ENCODE assay signal across 10 cellular contexts in the genomic region with DNA sequence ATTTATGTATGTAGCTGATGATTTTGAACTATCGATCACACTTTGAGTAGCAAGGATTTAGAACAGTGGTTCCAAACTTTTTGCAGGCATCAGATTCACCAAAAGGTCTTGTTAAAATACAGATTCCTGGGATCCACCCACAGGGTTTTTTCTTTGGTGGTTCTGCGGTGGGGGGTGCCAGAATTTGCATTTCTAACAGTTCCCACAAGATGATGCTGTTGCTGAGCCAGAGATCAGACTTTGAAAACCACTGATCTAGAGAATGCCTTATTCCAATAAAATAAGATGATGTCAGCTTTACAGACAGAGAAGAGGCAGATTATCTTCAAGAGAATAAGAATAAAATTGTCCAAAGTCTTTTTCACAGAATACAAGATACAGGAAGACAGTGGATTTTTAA.
DNase-seq lines count a peak whose midpoint lies in the region; ATAC-seq and TF ChIP-seq lines count a peak whose summit lies in the region.
"Had no signal": no experiment of that assay in that cellular context is flagged by ENCODE, and none has a peak within 500 bp of the region (broad histone marks: within the 10 kb centered on the region; RNA-seq: fewer than 3 reads in every experiment).

No MANE protein-coding gene starts in this region.

- H3K9me3 ChIP-seq in prostate gland (no peaks in the 10 kb centered on the region), Karpas-422 (ENCODE audit: low read length) (no peaks in the 10 kb centered on the region)

- H3K4me1 Mint-ChIP-seq in activated naive CD8-positive, alpha-beta T cell treated with anti-CD3 and anti-CD28 coated beads, Interleukin-2, amount 50 U/mL, for 24 hours = no peaks in the 10 kb centered on the region

- 0 out of 3 replicates have a peak, but pooled peaks have one; percentile 23 for TF ChIP-seq CTCF in GM12872 (IDR thresholded peaks at IDR 0.05; ENCODE audit: insufficient read depth, low read depth, low read length)
- peak; percentile 36 for TF ChIP-seq CTCF in foreskin keratinocyte (conservative IDR thresholded peaks at IDR 0.05)
- TF ChIP-seq CTCF in prostate gland (IDR thresholded peaks at IDR 0.05) = no peak

- in situ Hi-C loops in ACHN (cut with HindIII; ENCODE audit: low pct_ligation_motif_present, low pct_unique_long_range_greater_than_20kb, low sequenced_read_pairs) = no loop called here

- peak; percentile 17 for DNase-seq in ACHN
- peak; percentile 11 for DNase-seq in RPMI8226
- DNase-seq in foreskin keratinocyte = no peak
- no peak for DNase-seq in prostate gland (ENCODE audit: low spot score)
- DNase-seq in Karpas-422 = no peak
- no peak for DNase-seq in activated naive CD8-positive, alpha-beta T cell treated with anti-CD3 and anti-CD28 coated beads, Interleukin-2, amount 50 U/mL, for 24 hours
- DNase-seq: activated CD8-positive, alpha-beta memory T cell treated with anti-CD3 and anti-CD28 coated beads, Interleukin-2, amount 50 U/mL, for 4 hours; stimulated activated CD4-positive, alpha-beta T cell treated with anti-CD3 and anti-CD28 coated beads, Interleukin-4, amount 100 ng/mL, for 24 hours had no signal

- no peak overlapping the region for H3K27ac ChIP-seq in foreskin keratinocyte
- H3K27ac ChIP-seq in prostate gland = no peak overlapping the region
- H3K27ac ChIP-seq in Karpas-422 (ENCODE audit: low read length) = no peak overlapping the region

- H3K27ac Mint-ChIP-seq in activated naive CD8-positive, alpha-beta T cell treated with anti-CD3 and anti-CD28 coated beads, Interleukin-2, amount 50 U/mL, for 24 hours = no peak overlapping the region

- no peak overlapping the region for H3K4me3 Mint-ChIP-seq in activated naive CD8-positive, alpha-beta T cell treated with anti-CD3 and anti-CD28 coated beads, Interleukin-2, amount 50 U/mL, for 24 hours

- no peaks in the 10 kb centered on the region for H4K20me1 ChIP-seq in Karpas-422 (ENCODE audit: insufficient read depth, low read depth, low read length)

- H3K36me3 Mint-ChIP-seq in activated naive CD8-positive, alpha-beta T cell treated with anti-CD3 and anti-CD28 coated beads, Interleukin-2, amount 50 U/mL, for 24 hours (ENCODE audit: low read depth) = no peaks in the 10 kb centered on the region

- no peaks in the 10 kb centered on the region for H3K79me2 ChIP-seq in Karpas-422 (ENCODE audit: low read length)

- no peak overlapping the region for H3K9ac ChIP-seq in Karpas-422 (ENCODE audit: low read length)

- H3K4me3 ChIP-seq in prostate gland (no peak overlapping the region), Karpas-422 (ENCODE audit: low read length) (no peak overlapping the region)

- TF ChIP-seq POLR2A in prostate gland (IDR thresholded peaks at IDR 0.05) = no peak

- no peaks in the 10 kb centered on the region for H3K36me3 ChIP-seq in prostate gland
- H3K36me3 ChIP-seq in Karpas-422 (ENCODE audit: insufficient read depth, low read length) = no peaks in the 10 kb centered on the region

- no peaks in the 10 kb centered on the region for H3K9me2 ChIP-seq in Karpas-422 (replicated peaks; ENCODE audit: insufficient read depth, low read length)

- 52% methylated on average over 2 of the region's 2 CpGs for WGBS in prostate gland

- H3K4me1 ChIP-seq in foreskin keratinocyte = no peaks in the 10 kb centered on the region
- no peaks in the 10 kb centered on the region for H3K4me1 ChIP-seq in prostate gland (replicated peaks)
- peaks cover 7% of the 10 kb centered on the region; the same call in 1 of the 2 replicates for H3K4me1 ChIP-seq in Karpas-422 (ENCODE audit: low read length)

- no peak overlapping the region for H2AFZ ChIP-seq in Karpas-422 (ENCODE audit: low read length)

- intact Hi-C loops in prostate gland (cut with DNase I) = no loop called here

- peaks cover 3% of the 10 kb centered on the region for H3K9me3 Mint-ChIP-seq in activated naive CD8-positive, alpha-beta T cell treated with anti-CD3 and anti-CD28 coated beads, Interleukin-2, amount 50 U/mL, for 24 hours

- H3K4me2 ChIP-seq in Karpas-422 (ENCODE audit: low read depth, low read length, poor library complexity, severe bottlenecking) = no peak overlapping the region

- ATAC-seq in foreskin keratinocyte = no peak
- no peak for ATAC-seq in GM21447 (IDR thresholded peaks at IDR 0.05; ENCODE audit: unreplicated experiment)
- ATAC-seq in activated naive CD8-positive, alpha-beta T cell treated with anti-CD3 and anti-CD28 coated beads, Interleukin-2, amount 50 U/mL, for 24 hours = no peak

- H3K27me3 ChIP-seq in foreskin keratinocyte (peaks cover 8% of the 10 kb centered on the region), prostate gland (replicated peaks; ENCODE audit: insufficient read depth) (peaks cover 2% of the 10 kb centered on the region), Karpas-422 (ENCODE audit: low read length) (no peaks in the 10 kb centered on the region)

- peaks cover 2% of the 10 kb centered on the region for H3K27me3 Mint-ChIP-seq in activated naive CD8-positive, alpha-beta T cell treated with anti-CD3 and anti-CD28 coated beads, Interleukin-2, amount 50 U/mL, for 24 hours

Comparison
In these comparisons a context has a peak if more than half of its experiments do, and no peak if none do; other contexts are left out.
1. DNase-seq: peak in ACHN (single experiment) and RPMI8226 (single experiment); none in foreskin keratinocyte (0 of 2), prostate gland (single experiment), Karpas-422 (single experiment) and activated naive CD8-positive, alpha-beta T cell treated with anti-CD3 and anti-CD28 coated beads, Interleukin-2, amount 50 U/mL, for 24 hours (single experiment).
2. CTCF ChIP-seq: peak in GM12872 (single experiment) and foreskin keratinocyte (single experiment); none in prostate gland (0 of 4).